In the genomic region with DNA sequence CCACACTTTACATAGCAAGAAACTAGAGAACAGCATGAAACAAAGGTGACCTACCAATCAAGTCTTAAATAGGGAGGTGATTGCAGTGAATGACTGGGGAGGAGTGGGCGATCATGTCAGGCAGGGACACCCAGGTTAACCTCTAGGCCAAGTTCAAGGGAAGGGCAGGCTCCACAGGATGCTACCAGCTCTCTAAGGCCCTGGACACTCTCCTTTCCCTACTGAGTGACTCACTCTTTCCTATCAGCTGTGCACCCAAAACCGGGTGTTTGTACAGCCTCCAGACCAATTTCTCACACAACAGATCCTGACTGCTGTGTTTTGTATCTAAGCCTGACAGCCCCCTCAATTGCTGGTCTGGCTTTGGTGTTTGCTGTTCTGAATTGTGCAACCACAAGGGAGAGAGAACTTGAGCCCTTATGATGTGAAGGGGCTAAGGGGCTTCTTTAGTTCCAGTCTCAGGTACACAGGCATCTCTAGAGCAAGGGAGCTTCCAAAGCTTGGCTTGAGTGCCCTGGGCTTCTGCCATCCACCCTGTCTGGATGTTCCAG, we compare ENCODE assay signal across 13 cellular contexts.
DNase-seq lines count a peak whose midpoint lies in the region; ATAC-seq and TF ChIP-seq lines count a peak whose summit lies in the region.
"Had no signal": no experiment of that assay in that cellular context is flagged by ENCODE, and none has a peak within 500 bp of the region (broad histone marks: within the 10 kb centered on the region; RNA-seq: fewer than 3 reads in every experiment).

No MANE protein-coding gene starts in this region.

- H3K4me1 ChIP-seq in upper lobe of left lung (peaks cover 6 to 12% (median 10%) of the 10 kb centered on the region in 4 donors), ascending aorta (no peaks in the 10 kb centered on the region)

- H3K27me3 ChIP-seq in upper lobe of left lung = no peaks in the 10 kb centered on the region
- no peaks in the 10 kb centered on the region for H3K27me3 ChIP-seq in ascending aorta

- 57 to 64% methylated on average over 2 of the region's 2 CpGs for WGBS in upper lobe of left lung, 2 donors

- no peak for TF ChIP-seq CTCF in fibroblast of villous mesenchyme (IDR thresholded peaks at IDR 0.05; ENCODE audit: insufficient read depth, low read depth, low read length)
- no peak for TF ChIP-seq CTCF in upper lobe of left lung (IDR thresholded peaks at IDR 0.05)
- TF ChIP-seq CTCF in ascending aorta (IDR thresholded peaks at IDR 0.05) = no peak

- peaks cover 7% of the 10 kb centered on the region for H3K27me3 Mint-ChIP-seq in activated T-cell treated with anti-CD3 and anti-CD28 coated beads, Interleukin-2, amount 50 U/mL, for 72 hours (ENCODE audit: low read depth)
- H3K27me3 Mint-ChIP-seq: activated naive CD4-positive, alpha-beta T cell treated with anti-CD3 and anti-CD28 coated beads, Interleukin-2, amount 10 ng/mL, durations not matched to agents 7 days and 5 days had no signal

- peaks cover 34% of the 10 kb centered on the region for H3K4me1 Mint-ChIP-seq in activated T-cell treated with anti-CD3 and anti-CD28 coated beads, Interleukin-2, amount 50 U/mL, for 72 hours (ENCODE audit: low read depth)

- H3K27ac ChIP-seq in upper lobe of left lung = peak overlapping the region in 1 of 4 donors; percentile 14
- no peak overlapping the region for H3K27ac ChIP-seq in ascending aorta
- H3K27ac ChIP-seq: C4-2B had no signal

- intact Hi-C loops in ascending aorta (cut with DNase I) = no loop called here

- no peak for TF ChIP-seq EP300 in upper lobe of left lung (IDR thresholded peaks at IDR 0.05)

- ATAC-seq in activated T-cell treated with anti-CD3 and anti-CD28 coated beads, Interleukin-2, amount 50 U/mL, for 72 hours (replicated peaks in 1 of 2) = peak; percentile 13 to 41
- ATAC-seq in upper lobe of left lung (ENCODE audit: low FRiP score in 2 of 2) = peak; percentile 23 to 64
- ATAC-seq in GM21447 (IDR thresholded peaks at IDR 0.05; ENCODE audit: unreplicated experiment) = no peak

- no peak overlapping the region for H3K27ac Mint-ChIP-seq in activated T-cell treated with anti-CD3 and anti-CD28 coated beads, Interleukin-2, amount 50 U/mL, for 72 hours
- H3K27ac Mint-ChIP-seq: activated naive CD4-positive, alpha-beta T cell treated with anti-CD3 and anti-CD28 coated beads, Interleukin-2, amount 10 ng/mL, durations not matched to agents 7 days and 5 days had no signal

- no peaks in the 10 kb centered on the region for H3K36me3 Mint-ChIP-seq in activated T-cell treated with anti-CD3 and anti-CD28 coated beads, Interleukin-2, amount 50 U/mL, for 72 hours (ENCODE audit: insufficient read depth in 2 of 2)
- H3K36me3 Mint-ChIP-seq: activated naive CD4-positive, alpha-beta T cell treated with anti-CD3 and anti-CD28 coated beads, Interleukin-2, amount 10 ng/mL, durations not matched to agents 7 days and 5 days had no signal

- H3K9me3 Mint-ChIP-seq in activated T-cell treated with anti-CD3 and anti-CD28 coated beads, Interleukin-2, amount 50 U/mL, for 72 hours = no peaks in the 10 kb centered on the region
- H3K9me3 Mint-ChIP-seq: activated naive CD4-positive, alpha-beta T cell treated with anti-CD3 and anti-CD28 coated beads, Interleukin-2, amount 10 ng/mL, durations not matched to agents 7 days and 5 days had no signal

- no peaks in the 10 kb centered on the region for H3K9me3 ChIP-seq in upper lobe of left lung
- H3K9me3 ChIP-seq in ascending aorta = no peaks in the 10 kb centered on the region

- H3K36me3 ChIP-seq in upper lobe of left lung (peaks cover 0 to 3% (median 0%) of the 10 kb centered on the region in 4 donors), ascending aorta (no peaks in the 10 kb centered on the region)

- TF ChIP-seq POLR2A in upper lobe of left lung (IDR thresholded peaks at IDR 0.05) = no peak

- no peak overlapping the region for H3K4me3 ChIP-seq in fibroblast of villous mesenchyme (ENCODE audit: low read depth, low read length)
- no peak overlapping the region for H3K4me3 ChIP-seq in upper lobe of left lung
- H3K4me3 ChIP-seq in ascending aorta = no peak overlapping the region

- no peak for DNase-seq in activated T-cell treated with anti-CD3 and anti-CD28 coated beads, Interleukin-2, amount 50 U/mL, for 72 hours
- DNase-seq in activated T-cell treated with anti-CD3 and anti-CD28 coated beads, Interleukin-2, amount 50 U/mL, for 1 hour = no peak
- DNase-seq in SW480 (ENCODE audit: low spot score) (peak; percentile 25), fibroblast of villous mesenchyme (ENCODE audit: low read depth) (peak; percentile 95), upper lobe of left lung (no peak), ascending aorta (ENCODE audit: low spot score in 2 of 2) (no peak), medulla oblongata (ENCODE audit: extremely low spot score) (no peak)
- DNase-seq: activated naive CD4-positive, alpha-beta T cell treated with anti-CD3 and anti-CD28 coated beads, Interleukin-2, amount 10 ng/mL, durations not matched to agents 7 days and 5 days; glutamatergic neuron; NCI-H187; T-helper 1 cell had no signal

- no peak overlapping the region for H3K4me3 Mint-ChIP-seq in activated T-cell treated with anti-CD3 and anti-CD28 coated beads, Interleukin-2, amount 50 U/mL, for 72 hours
- H3K4me3 Mint-ChIP-seq: activated naive CD4-positive, alpha-beta T cell treated with anti-CD3 and anti-CD28 coated beads, Interleukin-2, amount 10 ng/mL, durations not matched to agents 7 days and 5 days had no signal

Comparison
In these comparisons a context has a peak if more than half of its experiments do, and no peak if none do; other contexts are left out.
1. DNase-seq: peak in SW480 (single experiment) and fibroblast of villous mesenchyme (single experiment); none in activated T-cell treated with anti-CD3 and anti-CD28 coated beads, Interleukin-2, amount 50 U/mL, for 72 hours (0 of 2), activated T-cell treated with anti-CD3 and anti-CD28 coated beads, Interleukin-2, amount 50 U/mL, for 1 hour (single experiment), upper lobe of left lung (0 of 2), ascending aorta (0 of 2) and medulla oblongata (single experiment).